ENCODE assay signal across 8 cellular contexts in genomic region chr17:63406689-63407330, GRCh38. TPM values are rescaled to one million over a fixed set of nuclear protein-coding genes. Genes with fewer than 3 reads are reported as not detected.
DNase-seq lines count a peak whose midpoint lies in the region; ATAC-seq and TF ChIP-seq lines count a peak whose summit lies in the region.

No MANE protein-coding gene starts in this region.

- 0 out of 2 replicates have a peak overlapping the region, but pooled peaks have one; percentile 8 for H3K27ac ChIP-seq in VCaP

- peak; percentile 86 for TF ChIP-seq CTCF in GM13976 (IDR thresholded peaks at IDR 0.05; ENCODE audit: borderline replicate concordance, control extremely low read depth, extremely low read depth, insufficient read depth, missing control alignments)
- peak; percentile 89 for TF ChIP-seq CTCF in VCaP (conservative IDR thresholded peaks at IDR 0.05)

- in situ Hi-C loops in GM13976 (cut with MboI; ENCODE audit: low sequenced_read_pairs, unreplicated experiment), result loop anchor here (25.0 kb wide), 1 partner anchor 720 kb away; no protein-coding TSS in a partner anchor

- ATAC-seq in HG03135 (IDR thresholded peaks at IDR 0.05; ENCODE audit: unreplicated experiment), result peak; percentile 71
- ATAC-seq in left lobe of liver, result peak; percentile 98

- DNase-seq in A172 (ENCODE audit: low spot score), result peak; percentile 91
- DNase-seq in GM13976 (ENCODE audit: low spot score), result peak; percentile 76
- DNase-seq in NCI-H2196 (lab: John Stamatoyannopoulos, UW; ENCODE audit: unreplicated experiment), result peak; percentile 92
- peak; percentile 90 for DNase-seq in cerebellar cortex (ENCODE audit: low spot score)
- DNase-seq in left lobe of liver (ENCODE audit: low spot score), result peak; percentile 68
- DNase-seq in stimulated activated CD4-positive, alpha-beta T cell treated with anti-CD3 and anti-CD28 coated beads, TNF-alpha, amount 100 ng/mL, for 1 hour (ENCODE audit: low read depth in 3 of 3, low spot score in 1 of 3), result peak; percentile 16 to 35 (median 28)

RNA-seq across cellular contexts. Expression of gene CYB561, which starts 39.3 kb away (rescaled TPM):
- total RNA-seq in A172 (2014; rRNA removed; shearing (Covaris generic)), result 26.6 and 33.0 TPM in 2 replicates
- 22.4 TPM for total RNA-seq in left lobe of liver

Comparison
In these comparisons a context has a peak if more than half of its experiments do, and no peak if none do; other contexts are left out.
1. Peak in every context shown above with its lines: DNase-seq, ATAC-seq and H3K27ac ChIP-seq.
2. DNase-seq: peak in every context shown above with its lines; median percentile 92 in NCI-H2196; 91 in A172; 90 in cerebellar cortex; 76 in GM13976; 68 in left lobe of liver; 28 in stimulated activated CD4-positive, alpha-beta T cell treated with anti-CD3 and anti-CD28 coated beads, TNF-alpha, amount 100 ng/mL, for 1 hour.